ENCODE assay signal across 2 cellular contexts in genomic region chr13:99558570-99559180, GRCh38.
TF ChIP-seq lines count a peak whose summit lies in the region.

No MANE protein-coding gene starts in this region.

TF ChIP-seq in HEK293, 187 proteins besides CTCF, POLR2A, EP300 and RAD21 (continued from another document):
- peak; percentile 54 for TF ChIP-seq ZSCAN4 (tag by site-specific recombination; IDR thresholded peaks at IDR 0.05)
- no peak for TF ChIP-seq ZNF473 (tag by site-specific recombination; IDR thresholded peaks at IDR 0.05)
- TF ChIP-seq FEZF1 (tag by site-specific recombination; IDR thresholded peaks at IDR 0.05), result no peak
- TF ChIP-seq ZBTB48 (tag by site-specific recombination; IDR thresholded peaks at IDR 0.05), result no peak

TF ChIP-seq in SK-N-SH, 30 proteins besides CTCF, POLR2A, EP300 and RAD21 (continued from another document):
- TF ChIP-seq IRF3 (IDR thresholded peaks at IDR 0.05; ENCODE audit: low read depth, low read length) (no peak), YY1 (IDR thresholded peaks at IDR 0.05; ENCODE audit: low read depth) (no peak), NFIC (IDR thresholded peaks at IDR 0.05; ENCODE audit: borderline replicate concordance) (no peak), REST (IDR thresholded peaks at IDR 0.05; ENCODE audit: low read depth, low read length) (no peak), ELF1 (IDR thresholded peaks at IDR 0.05) (no peak)
